1 cellular context compared by ENCODE assay signal in the genomic region with DNA sequence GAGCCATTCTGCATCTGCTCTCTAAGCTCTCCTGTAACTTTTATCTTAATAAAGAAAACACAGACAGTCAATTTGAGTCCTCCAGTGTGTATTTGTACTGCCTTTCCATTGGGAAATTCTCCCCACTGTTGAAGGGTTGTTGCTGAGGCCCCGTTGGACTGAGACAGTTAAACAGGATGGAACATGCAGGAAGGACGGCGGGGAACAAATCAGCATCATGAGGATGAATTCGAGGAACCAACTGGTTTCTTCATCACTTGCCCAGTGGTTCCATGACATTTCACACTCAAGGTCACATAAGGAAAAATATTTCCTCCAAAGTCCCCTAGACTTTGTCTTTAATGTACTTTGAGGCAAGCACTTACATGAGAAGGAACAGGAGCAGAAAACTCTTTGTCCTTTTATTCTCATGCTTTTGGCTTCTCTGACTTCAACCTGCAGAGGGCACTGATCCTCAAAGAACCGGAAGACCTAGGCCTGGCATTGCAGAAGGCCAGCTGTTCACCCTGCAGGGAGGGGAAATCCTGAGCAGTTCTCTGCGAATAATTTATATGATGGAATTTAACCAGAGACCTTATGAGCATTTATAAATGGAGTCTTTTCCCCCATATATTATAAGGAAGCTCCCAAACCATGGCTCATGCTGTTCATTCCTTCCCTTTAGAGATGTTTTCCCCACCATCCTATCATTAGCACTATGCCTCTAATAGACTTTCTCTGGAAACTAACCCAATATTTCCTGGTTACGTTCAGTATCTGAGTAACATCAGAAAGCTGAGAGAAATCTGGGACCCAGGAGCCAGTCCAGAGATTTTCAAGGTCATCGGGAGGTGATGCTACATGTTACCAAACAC.
TF ChIP-seq lines count a peak whose summit lies in the region.

No MANE protein-coding gene starts in this region.

TF ChIP-seq in K562, 482 proteins besides CTCF, POLR2A, EP300 and RAD21 (continued from another document):
- TF ChIP-seq, protein P1, sequence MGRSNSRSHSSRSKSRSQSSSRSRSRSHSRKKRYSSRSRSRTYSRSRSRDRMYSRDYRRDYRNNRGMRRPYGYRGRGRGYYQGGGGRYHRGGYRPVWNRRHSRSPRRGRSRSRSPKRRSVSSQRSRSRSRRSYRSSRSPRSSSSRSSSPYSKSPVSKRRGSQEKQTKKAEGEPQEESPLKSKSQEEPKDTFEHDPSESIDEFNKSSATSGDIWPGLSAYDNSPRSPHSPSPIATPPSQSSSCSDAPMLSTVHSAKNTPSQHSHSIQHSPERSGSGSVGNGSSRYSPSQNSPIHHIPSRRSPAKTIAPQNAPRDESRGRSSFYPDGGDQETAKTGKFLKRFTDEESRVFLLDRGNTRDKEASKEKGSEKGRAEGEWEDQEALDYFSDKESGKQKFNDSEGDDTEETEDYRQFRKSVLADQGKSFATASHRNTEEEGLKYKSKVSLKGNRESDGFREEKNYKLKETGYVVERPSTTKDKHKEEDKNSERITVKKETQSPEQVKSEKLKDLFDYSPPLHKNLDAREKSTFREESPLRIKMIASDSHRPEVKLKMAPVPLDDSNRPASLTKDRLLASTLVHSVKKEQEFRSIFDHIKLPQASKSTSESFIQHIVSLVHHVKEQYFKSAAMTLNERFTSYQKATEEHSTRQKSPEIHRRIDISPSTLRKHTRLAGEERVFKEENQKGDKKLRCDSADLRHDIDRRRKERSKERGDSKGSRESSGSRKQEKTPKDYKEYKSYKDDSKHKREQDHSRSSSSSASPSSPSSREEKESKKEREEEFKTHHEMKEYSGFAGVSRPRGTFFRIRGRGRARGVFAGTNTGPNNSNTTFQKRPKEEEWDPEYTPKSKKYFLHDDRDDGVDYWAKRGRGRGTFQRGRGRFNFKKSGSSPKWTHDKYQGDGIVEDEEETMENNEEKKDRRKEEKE (IDR thresholded peaks at IDR 0.05; ENCODE audit: borderline replicate concordance in 1 of 2, control insufficient read depth in 1 of 2, low read depth in 2 of 2, low read length in 1 of 2): no peak
- TF ChIP-seq TRIM24 (IDR thresholded peaks at IDR 0.05) (no peak), ZNF77 (CRISPR knock-in tag; IDR thresholded peaks at IDR 0.05) (no peak), CC2D1A (IDR thresholded peaks at IDR 0.05) (0 out of 2 replicates have a peak, but pooled peaks have one; percentile 56), RB1 (IDR thresholded peaks at IDR 0.05; ENCODE audit: low read depth) (peak; percentile 54; the same call in 1 of the 2 replicates), TEAD4 (IDR thresholded peaks at IDR 0.05; ENCODE audit: low read length) (0 out of 2 replicates have a peak, but pooled peaks have one; percentile 11), TEAD4 (CRISPR knock-in tag; IDR thresholded peaks at IDR 0.05; ENCODE audit: borderline replicate concordance) (no peak), VEZF1 (CRISPR knock-in tag; IDR thresholded peaks at IDR 0.05) (peak; percentile 44; the same call in 1 of the 2 replicates), EHMT2 (IDR thresholded peaks at IDR 0.05) (no peak)
